Comparison of ENCODE assay signal across 1 cellular context in the genomic region with DNA sequence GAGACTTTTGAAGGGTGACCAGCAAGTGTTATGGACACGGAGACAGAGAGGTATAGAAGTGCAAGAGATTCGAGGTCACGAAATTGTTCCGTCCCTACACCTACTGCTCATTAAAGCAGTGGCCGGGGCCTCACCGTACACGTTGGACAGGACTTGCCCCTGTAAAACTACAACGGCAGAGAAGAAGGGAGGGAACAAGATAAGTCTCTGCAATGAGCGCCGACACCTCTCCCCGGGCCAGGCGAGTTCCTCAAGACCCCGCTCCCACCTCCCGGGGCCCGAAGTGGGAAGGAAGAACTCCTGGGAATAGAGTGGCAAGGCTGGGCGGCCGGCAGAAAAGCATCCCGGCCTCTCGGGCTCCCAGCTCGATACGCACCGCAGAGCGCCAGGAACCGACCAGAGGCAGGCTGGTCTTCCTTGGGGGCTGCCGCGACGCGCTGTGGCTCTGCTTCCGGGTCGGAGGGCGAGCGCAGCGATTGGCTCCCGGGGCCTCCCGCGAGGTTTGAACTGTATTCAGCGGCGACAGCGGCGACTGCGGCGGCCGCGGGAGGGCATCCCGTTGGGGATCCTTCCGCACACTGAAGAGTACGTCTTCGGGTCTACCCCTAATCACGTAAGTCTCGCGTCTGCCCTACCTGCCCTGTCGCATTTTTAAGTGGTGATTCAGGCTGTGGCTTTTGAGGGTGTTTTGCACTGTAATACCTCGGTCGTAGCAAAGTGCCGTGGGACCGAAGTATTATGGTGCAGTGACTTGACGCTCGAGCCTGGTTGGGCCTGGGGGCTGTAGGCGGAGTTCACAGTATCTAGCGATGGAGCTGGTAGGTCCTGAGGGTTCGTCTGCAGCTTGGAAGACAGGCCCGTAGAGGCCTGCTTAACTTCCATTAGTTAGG.
TF ChIP-seq lines count a peak whose summit lies in the region.

A gene with protein sequence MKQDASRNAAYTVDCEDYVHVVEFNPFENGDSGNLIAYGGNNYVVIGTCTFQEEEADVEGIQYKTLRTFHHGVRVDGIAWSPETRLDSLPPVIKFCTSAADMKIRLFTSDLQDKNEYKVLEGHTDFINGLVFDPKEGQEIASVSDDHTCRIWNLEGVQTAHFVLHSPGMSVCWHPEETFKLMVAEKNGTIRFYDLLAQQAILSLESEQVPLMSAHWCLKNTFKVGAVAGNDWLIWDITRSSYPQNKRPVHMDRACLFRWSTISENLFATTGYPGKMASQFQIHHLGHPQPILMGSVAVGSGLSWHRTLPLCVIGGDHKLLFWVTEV (minus strand): TSS at position 441 of the 890 bp plus-strand sequence. CDS start 1,596 bp downstream, outside the sequence.
Gene PARPBP, plus strand, starts transcription at position 510 of the 890 bp plus-strand sequence. CDS start 3,706 bp downstream, outside the sequence.

TF ChIP-seq in HepG2, 621 proteins besides CTCF, POLR2A, EP300 and RAD21 (continued from another document and continues in another):
- TF ChIP-seq GLI4 (CRISPR knock-in tag; IDR thresholded peaks at IDR 0.05; ENCODE audit: borderline replicate concordance) = no peak
- TF ChIP-seq, protein P1, sequence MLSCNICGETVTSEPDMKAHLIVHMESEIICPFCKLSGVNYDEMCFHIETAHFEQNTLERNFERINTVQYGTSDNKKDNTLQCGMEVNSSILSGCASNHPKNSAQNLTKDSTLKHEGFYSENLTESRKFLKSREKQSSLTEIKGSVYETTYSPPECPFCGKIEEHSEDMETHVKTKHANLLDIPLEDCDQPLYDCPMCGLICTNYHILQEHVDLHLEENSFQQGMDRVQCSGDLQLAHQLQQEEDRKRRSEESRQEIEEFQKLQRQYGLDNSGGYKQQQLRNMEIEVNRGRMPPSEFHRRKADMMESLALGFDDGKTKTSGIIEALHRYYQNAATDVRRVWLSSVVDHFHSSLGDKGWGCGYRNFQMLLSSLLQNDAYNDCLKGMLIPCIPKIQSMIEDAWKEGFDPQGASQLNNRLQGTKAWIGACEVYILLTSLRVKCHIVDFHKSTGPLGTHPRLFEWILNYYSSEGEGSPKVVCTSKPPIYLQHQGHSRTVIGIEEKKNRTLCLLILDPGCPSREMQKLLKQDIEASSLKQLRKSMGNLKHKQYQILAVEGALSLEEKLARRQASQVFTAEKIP (CRISPR knock-in tag; IDR thresholded peaks at IDR 0.05; ENCODE audit: borderline replicate concordance) = no peak
- TF ChIP-seq RFX5 (IDR thresholded peaks at IDR 0.05; ENCODE audit: low read depth, low read length) = no peak
- TF ChIP-seq, protein P2, sequence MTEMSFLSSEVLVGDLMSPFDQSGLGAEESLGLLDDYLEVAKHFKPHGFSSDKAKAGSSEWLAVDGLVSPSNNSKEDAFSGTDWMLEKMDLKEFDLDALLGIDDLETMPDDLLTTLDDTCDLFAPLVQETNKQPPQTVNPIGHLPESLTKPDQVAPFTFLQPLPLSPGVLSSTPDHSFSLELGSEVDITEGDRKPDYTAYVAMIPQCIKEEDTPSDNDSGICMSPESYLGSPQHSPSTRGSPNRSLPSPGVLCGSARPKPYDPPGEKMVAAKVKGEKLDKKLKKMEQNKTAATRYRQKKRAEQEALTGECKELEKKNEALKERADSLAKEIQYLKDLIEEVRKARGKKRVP (CRISPR knock-in tag; IDR thresholded peaks at IDR 0.05) = peak in 1 of 2 experiments; percentile 62; a peak in 1 of 4 replicates
- TF ChIP-seq HDAC6 (IDR thresholded peaks at IDR 0.05; ENCODE audit: low read depth, low read length) = no peak
- TF ChIP-seq ZNF720 (CRISPR knock-in tag; IDR thresholded peaks at IDR 0.05) = no peak
- TF ChIP-seq ZNF329 (CRISPR knock-in tag; IDR thresholded peaks at IDR 0.05; ENCODE audit: low read depth) = no peak
- TF ChIP-seq EED (CRISPR knock-in tag; IDR thresholded peaks at IDR 0.05) = peak; percentile 89
- TF ChIP-seq CREB1 (IDR thresholded peaks at IDR 0.05) = peak; percentile 63
- TF ChIP-seq CREB1 (CRISPR knock-in tag; IDR thresholded peaks at IDR 0.05) = peak; percentile 72
- TF ChIP-seq ZFP36L2 (CRISPR knock-in tag; IDR thresholded peaks at IDR 0.05) = no peak
- TF ChIP-seq ZNF572 (CRISPR knock-in tag; IDR thresholded peaks at IDR 0.05) = peak; percentile 68; the same call in 1 of the 2 replicates
- TF ChIP-seq HNRNPL (IDR thresholded peaks at IDR 0.05; ENCODE audit: low read depth, low read length) = 0 out of 2 replicates have a peak, but pooled peaks have one; percentile 26
- TF ChIP-seq PRMT3 (CRISPR knock-in tag; IDR thresholded peaks at IDR 0.05; ENCODE audit: borderline replicate concordance, low read depth) = peak; percentile 46; the same call in 1 of the 2 replicates
- no peak for TF ChIP-seq ZC3H4 (CRISPR knock-in tag; IDR thresholded peaks at IDR 0.05; ENCODE audit: borderline replicate concordance)
- peak; percentile 22; the same call in 1 of the 2 replicates for TF ChIP-seq KDM4B (CRISPR knock-in tag; IDR thresholded peaks at IDR 0.05)
- TF ChIP-seq ZSCAN29 (CRISPR knock-in tag; conservative IDR thresholded peaks at IDR 0.05) = no peak
- TF ChIP-seq PHF8 (CRISPR knock-in tag; IDR thresholded peaks at IDR 0.05) = peak; percentile 88
- TF ChIP-seq, protein P3, sequence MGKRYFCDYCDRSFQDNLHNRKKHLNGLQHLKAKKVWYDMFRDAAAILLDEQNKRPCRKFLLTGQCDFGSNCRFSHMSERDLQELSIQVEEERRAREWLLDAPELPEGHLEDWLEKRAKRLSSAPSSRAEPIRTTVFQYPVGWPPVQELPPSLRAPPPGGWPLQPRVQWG (CRISPR knock-in tag; IDR thresholded peaks at IDR 0.05; ENCODE audit: borderline replicate concordance, low read depth) = no peak
- TF ChIP-seq KMT2B (CRISPR knock-in tag; IDR thresholded peaks at IDR 0.05) = peak; percentile 99
- no peak; the same call in 1 of the 2 replicates for TF ChIP-seq ZNF816 (CRISPR knock-in tag; IDR thresholded peaks at IDR 0.05; ENCODE audit: borderline replicate concordance)
- no peak for TF ChIP-seq ZBTB42 (CRISPR knock-in tag; IDR thresholded peaks at IDR 0.05)
- no peak for TF ChIP-seq PRDM4 (CRISPR knock-in tag; IDR thresholded peaks at IDR 0.05; ENCODE audit: borderline replicate concordance)
- peak; percentile 87; the same call in 1 of the 2 replicates for TF ChIP-seq ZNF546 (CRISPR knock-in tag; conservative IDR thresholded peaks at IDR 0.05)
- TF ChIP-seq KLF12 (CRISPR knock-in tag; IDR thresholded peaks at IDR 0.05; ENCODE audit: borderline replicate concordance) = no peak
- TF ChIP-seq DBP (CRISPR knock-in tag; IDR thresholded peaks at IDR 0.05; ENCODE audit: not compliant biosample characterization) = no peak
- TF ChIP-seq ZNF670 (CRISPR knock-in tag; IDR thresholded peaks at IDR 0.05; ENCODE audit: borderline replicate concordance) = no peak
- TF ChIP-seq AHR (CRISPR knock-in tag; IDR thresholded peaks at IDR 0.05) = peak; percentile 84; the same call in 1 of the 2 replicates
- 0 out of 2 replicates have a peak, but pooled peaks have one; percentile 20 for TF ChIP-seq FOSL1 (CRISPR knock-in tag; IDR thresholded peaks at IDR 0.05; ENCODE audit: borderline replicate concordance)
- TF ChIP-seq DR1 (CRISPR knock-in tag; IDR thresholded peaks at IDR 0.05) = 0 out of 2 replicates have a peak, but pooled peaks have one; percentile 3
- no peak for TF ChIP-seq NFE2 (CRISPR knock-in tag; IDR thresholded peaks at IDR 0.05)
- TF ChIP-seq, protein P4, sequence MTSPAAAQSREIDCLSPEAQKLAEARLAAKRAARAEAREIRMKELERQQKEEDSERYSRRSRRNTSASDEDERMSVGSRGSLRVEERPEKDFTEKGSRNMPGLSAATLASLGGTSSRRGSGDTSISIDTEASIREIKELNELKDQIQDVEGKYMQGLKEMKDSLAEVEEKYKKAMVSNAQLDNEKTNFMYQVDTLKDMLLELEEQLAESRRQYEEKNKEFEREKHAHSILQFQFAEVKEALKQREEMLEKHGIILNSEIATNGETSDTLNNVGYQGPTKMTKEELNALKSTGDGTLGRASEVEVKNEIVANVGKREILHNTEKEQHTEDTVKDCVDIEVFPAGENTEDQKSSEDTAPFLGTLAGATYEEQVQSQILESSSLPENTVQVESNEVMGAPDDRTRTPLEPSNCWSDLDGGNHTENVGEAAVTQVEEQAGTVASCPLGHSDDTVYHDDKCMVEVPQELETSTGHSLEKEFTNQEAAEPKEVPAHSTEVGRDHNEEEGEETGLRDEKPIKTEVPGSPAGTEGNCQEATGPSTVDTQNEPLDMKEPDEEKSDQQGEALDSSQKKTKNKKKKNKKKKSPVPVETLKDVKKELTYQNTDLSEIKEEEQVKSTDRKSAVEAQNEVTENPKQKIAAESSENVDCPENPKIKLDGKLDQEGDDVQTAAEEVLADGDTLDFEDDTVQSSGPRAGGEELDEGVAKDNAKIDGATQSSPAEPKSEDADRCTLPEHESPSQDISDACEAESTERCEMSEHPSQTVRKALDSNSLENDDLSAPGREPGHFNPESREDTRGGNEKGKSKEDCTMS (CRISPR knock-in tag; conservative IDR thresholded peaks at IDR 0.05) = no peak
- no peak for TF ChIP-seq MED8 (CRISPR knock-in tag; IDR thresholded peaks at IDR 0.05; ENCODE audit: insufficient replicate concordance)
- 0 out of 2 replicates have a peak, but pooled peaks have one; percentile 49 for TF ChIP-seq FOXO4 (CRISPR knock-in tag; conservative IDR thresholded peaks at IDR 0.05)
- TF ChIP-seq ZNF101 (CRISPR knock-in tag; IDR thresholded peaks at IDR 0.05; ENCODE audit: borderline replicate concordance, low read depth) = no peak
- TF ChIP-seq ZNF121 (CRISPR knock-in tag; IDR thresholded peaks at IDR 0.05) = peak; percentile 47; the same call in 1 of the 2 replicates
- no peak for TF ChIP-seq ZBTB3 (CRISPR knock-in tag; IDR thresholded peaks at IDR 0.05; ENCODE audit: borderline replicate concordance, low read depth)
- TF ChIP-seq, protein P5, sequence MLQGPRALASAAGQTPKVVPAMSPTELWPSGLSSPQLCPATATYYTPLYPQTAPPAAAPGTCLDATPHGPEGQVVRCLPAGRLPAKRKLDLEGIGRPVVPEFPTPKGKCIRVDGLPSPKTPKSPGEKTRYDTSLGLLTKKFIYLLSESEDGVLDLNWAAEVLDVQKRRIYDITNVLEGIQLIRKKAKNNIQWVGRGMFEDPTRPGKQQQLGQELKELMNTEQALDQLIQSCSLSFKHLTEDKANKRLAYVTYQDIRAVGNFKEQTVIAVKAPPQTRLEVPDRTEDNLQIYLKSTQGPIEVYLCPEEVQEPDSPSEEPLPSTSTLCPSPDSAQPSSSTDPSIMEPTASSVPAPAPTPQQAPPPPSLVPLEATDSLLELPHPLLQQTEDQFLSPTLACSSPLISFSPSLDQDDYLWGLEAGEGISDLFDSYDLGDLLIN (CRISPR knock-in tag; IDR thresholded peaks at IDR 0.05; ENCODE audit: borderline replicate concordance) = no peak
- TF ChIP-seq TMF1 (CRISPR knock-in tag; IDR thresholded peaks at IDR 0.05; ENCODE audit: low read depth) = peak; percentile 88; the same call in 1 of the 2 replicates
- no peak; the same call in 1 of the 2 replicates for TF ChIP-seq ZNF430 (CRISPR knock-in tag; IDR thresholded peaks at IDR 0.05)
- no peak for TF ChIP-seq ATF7 (IDR thresholded peaks at IDR 0.05)
- 0 out of 2 replicates have a peak, but pooled peaks have one; percentile 23 for TF ChIP-seq ATF7 (CRISPR knock-in tag; IDR thresholded peaks at IDR 0.05)
- peak; percentile 29 for TF ChIP-seq SKI (IDR thresholded peaks at IDR 0.05; ENCODE audit: partially characterized antibody)
- TF ChIP-seq ZBTB38 (CRISPR knock-in tag; IDR thresholded peaks at IDR 0.05) = peak; percentile 41; the same call in 1 of the 2 replicates
- TF ChIP-seq TFE3 (CRISPR knock-in tag; IDR thresholded peaks at IDR 0.05) = 0 out of 2 replicates have a peak, but pooled peaks have one; percentile 48
- no peak for TF ChIP-seq RBAK (CRISPR knock-in tag; IDR thresholded peaks at IDR 0.05)
- TF ChIP-seq ZNF282 (IDR thresholded peaks at IDR 0.05; ENCODE audit: partially characterized antibody) = no peak
